Comparison of ENCODE assay signal across 8 cellular contexts in genomic region chr2:135004005-135004746, GRCh38.
DNase-seq lines count a peak whose midpoint lies in the region; ATAC-seq and TF ChIP-seq lines count a peak whose summit lies in the region.

No MANE protein-coding gene starts in this region.

- ATAC-seq in HG02870 (IDR thresholded peaks at IDR 0.05; ENCODE audit: unreplicated experiment), result peak; percentile 93

- peak; percentile 95 for TF ChIP-seq CTCF in WI38 (IDR thresholded peaks at IDR 0.05; ENCODE audit: low read depth, low read length)

- in situ Hi-C loops in T47D (cut with HindIII; ENCODE audit: low pct_unique_long_range_greater_than_20kb, low sequenced_read_pairs), result no loop called here

- no peak overlapping the region for H3K4me3 ChIP-seq in WI38 (ENCODE audit: low read depth, low read length)

- DNase-seq in SHP77 (lab: John Stamatoyannopoulos, UW) (peak; percentile 36 to 43), SHP77 treated with DMSO at 0.1 percent for 48 hours (lab: John Stamatoyannopoulos, UW) (no peak), NCI-H2029 treated with DMSO at 0.1 percent for 48 hours (lab: John Stamatoyannopoulos, UW) (peak; percentile 44), T47D (ENCODE audit: low read depth in 1 of 2, low spot score in 1 of 2) (peak; percentile 57 to 73), inferior parietal cortex (ENCODE audit: extremely low spot score) (peak; percentile 79)
- DNase-seq in stimulated activated CD4-positive, alpha-beta T cell treated with anti-CD3 and anti-CD28 coated beads, Interleukin-15, amount 100 ng/mL, for 24 hours, result peak; percentile 82
